ENCODE assay signal across 8 cellular contexts in the genomic region with DNA sequence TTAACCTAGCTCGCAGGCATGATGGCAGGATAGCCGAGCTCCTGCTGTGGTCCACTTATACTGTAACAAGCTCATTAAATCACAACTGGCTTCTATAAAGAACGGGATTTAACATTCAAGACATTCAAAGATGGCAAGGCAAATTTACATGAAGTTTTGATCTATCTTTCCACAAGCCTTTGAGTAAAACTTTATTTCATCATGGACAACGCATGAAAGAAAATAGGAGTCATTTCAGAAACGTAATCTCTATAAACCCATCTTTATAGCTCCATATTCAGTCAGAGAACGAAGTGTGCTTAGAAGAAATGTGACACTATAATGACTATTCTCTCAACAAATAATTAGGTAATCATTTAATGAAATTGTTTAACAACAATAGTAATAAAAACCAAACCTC. TPM values are rescaled to one million over a fixed set of nuclear protein-coding genes. Genes with fewer than 3 reads are reported as not detected.
DNase-seq lines count a peak whose midpoint lies in the region; ATAC-seq and TF ChIP-seq lines count a peak whose summit lies in the region.

No MANE protein-coding gene starts in this region.

- peaks cover 3% of the 10 kb centered on the region for H3K36me3 Mint-ChIP-seq in chondrocyte (ENCODE audit: low read depth)
- peaks cover 6% of the 10 kb centered on the region for H3K36me3 Mint-ChIP-seq in natural killer cell treated with Interleukin-12 subunit alpha and Interleukin-12 subunit beta and Interleukin-15 and Interleukin-18, amount 100 ng/mL, for 72 hours

- peak overlapping the region; percentile 90 to 100 (median 98) for H3K4me3 ChIP-seq in BLaER1 treated with 17β-estradiol and CSF1 and Interleukin-3, amounts not matched to agents 10 nM and 100 nM

- no peaks in the 10 kb centered on the region for H3K9me3 Mint-ChIP-seq in chondrocyte (ENCODE audit: low read depth)
- no peaks in the 10 kb centered on the region for H3K9me3 Mint-ChIP-seq in natural killer cell treated with Interleukin-12 subunit alpha and Interleukin-12 subunit beta and Interleukin-15 and Interleukin-18, amount 100 ng/mL, for 72 hours

- peak overlapping the region; percentile 93 for H3K27ac Mint-ChIP-seq in chondrocyte (ENCODE audit: unreplicated experiment)
- peak overlapping the region; percentile 80 for H3K27ac Mint-ChIP-seq in natural killer cell treated with Interleukin-12 subunit alpha and Interleukin-12 subunit beta and Interleukin-15 and Interleukin-18, amount 100 ng/mL, for 72 hours

- no peaks in the 10 kb centered on the region for H3K27me3 Mint-ChIP-seq in chondrocyte (ENCODE audit: low read depth)
- no peaks in the 10 kb centered on the region for H3K27me3 Mint-ChIP-seq in natural killer cell treated with Interleukin-12 subunit alpha and Interleukin-12 subunit beta and Interleukin-15 and Interleukin-18, amount 100 ng/mL, for 72 hours

- peak overlapping the region; percentile 73 to 95 (median 87) for H3K4me2 ChIP-seq in BLaER1 treated with 17β-estradiol and CSF1 and Interleukin-3, amounts not matched to agents 10 nM and 100 nM

- H3K36me3 ChIP-seq in BLaER1 treated with 17β-estradiol and CSF1 and Interleukin-3, amounts not matched to agents 10 nM and 100 nM: peaks cover 18 to 45% (median 30%) of the 10 kb centered on the region in 11 experiments

- ATAC-seq in natural killer cell treated with Interleukin-12 subunit alpha and Interleukin-12 subunit beta and Interleukin-15 and Interleukin-18, amount 100 ng/mL, for 72 hours: no peak
- ATAC-seq in GM21576 (IDR thresholded peaks at IDR 0.05; ENCODE audit: unreplicated experiment) (no peak), HG03039 (IDR thresholded peaks at IDR 0.05; ENCODE audit: unreplicated experiment) (no peak), GM18907 (IDR thresholded peaks at IDR 0.05; ENCODE audit: unreplicated experiment) (no peak)

- H3K4me1 ChIP-seq in BLaER1 treated with 17β-estradiol and CSF1 and Interleukin-3, amounts not matched to agents 10 nM and 100 nM: peaks cover 18 to 41% (median 28%) of the 10 kb centered on the region in 10 experiments

- H3K27me3 ChIP-seq in BLaER1 treated with 17β-estradiol and CSF1 and Interleukin-3, amounts not matched to agents 10 nM and 100 nM: no peaks in the 10 kb centered on the region

- peaks cover 0 to 24% (median 13%) of the 10 kb centered on the region in 11 experiments; a peak in 13 of 22 replicates for H3K9me3 ChIP-seq in BLaER1 treated with 17β-estradiol and CSF1 and Interleukin-3, amounts not matched to agents 10 nM and 100 nM (replicated peaks in 1 of 11)

- H4K20me1 ChIP-seq in BLaER1 treated with 17β-estradiol and CSF1 and Interleukin-3, amounts not matched to agents 10 nM and 100 nM: peaks cover 52 to 63% (median 60%) of the 10 kb centered on the region in 11 experiments

- H3K9ac ChIP-seq in BLaER1 treated with 17β-estradiol and CSF1 and Interleukin-3, amounts not matched to agents 10 nM and 100 nM: peak overlapping the region; percentile 92 to 100 (median 99)

- peak overlapping the region; percentile 82 for H3K4me3 Mint-ChIP-seq in chondrocyte (ENCODE audit: unreplicated experiment)
- peak overlapping the region; percentile 88 for H3K4me3 Mint-ChIP-seq in natural killer cell treated with Interleukin-12 subunit alpha and Interleukin-12 subunit beta and Interleukin-15 and Interleukin-18, amount 100 ng/mL, for 72 hours

- in situ Hi-C loops in KBM-7 (cut with MboI; ENCODE audit: low pct_unique_long_range_greater_than_20kb, low sequenced_read_pairs): no loop called here

- TF ChIP-seq CTCF in chondrocyte (IDR thresholded peaks at IDR 0.05): no peak

- H3K4me1 Mint-ChIP-seq in chondrocyte (ENCODE audit: low read depth): peaks cover 31% of the 10 kb centered on the region
- peaks cover 23 to 33% of the 10 kb centered on the region in 2 donors for H3K4me1 Mint-ChIP-seq in natural killer cell treated with Interleukin-12 subunit alpha and Interleukin-12 subunit beta and Interleukin-15 and Interleukin-18, amount 100 ng/mL, for 72 hours (ENCODE audit: low read depth in 2 of 2)

- H3K27ac ChIP-seq in BLaER1 treated with 17β-estradiol and CSF1 and Interleukin-3, amounts not matched to agents 10 nM and 100 nM: peak overlapping the region in 9 of 11 experiments; percentile 90 to 97 (median 95); a peak in 18 of 22 replicates

- DNase-seq in KBM-7 (peak; percentile 17), chondrocyte (ENCODE audit: low spot score) (no peak)
- no peak for DNase-seq in natural killer cell treated with Interleukin-12 subunit alpha and Interleukin-12 subunit beta and Interleukin-15 and Interleukin-18, amount 100 ng/mL, for 72 hours (ENCODE audit: low spot score)
- DNase-seq in stimulated activated CD8-positive, alpha-beta memory T cell treated with anti-CD3 and anti-CD28 coated beads, Interleukin-4, amount 100 ng/mL, for 48 hours: no peak

RNA-seq across cellular contexts. Expression of a gene that starts 1.4 kb away (rescaled TPM):
- total RNA-seq in chondrocyte: 209 to 293 TPM (median 213 TPM) in 3 replicates
- total RNA-seq in natural killer cell treated with Interleukin-12 subunit alpha and Interleukin-12 subunit beta and Interleukin-15 and Interleukin-18, amount 100 ng/mL, for 72 hours: 100 to 1,000 TPM; 179 to 205 TPM
